37 cellular contexts compared by ENCODE assay signal in the genomic region with DNA sequence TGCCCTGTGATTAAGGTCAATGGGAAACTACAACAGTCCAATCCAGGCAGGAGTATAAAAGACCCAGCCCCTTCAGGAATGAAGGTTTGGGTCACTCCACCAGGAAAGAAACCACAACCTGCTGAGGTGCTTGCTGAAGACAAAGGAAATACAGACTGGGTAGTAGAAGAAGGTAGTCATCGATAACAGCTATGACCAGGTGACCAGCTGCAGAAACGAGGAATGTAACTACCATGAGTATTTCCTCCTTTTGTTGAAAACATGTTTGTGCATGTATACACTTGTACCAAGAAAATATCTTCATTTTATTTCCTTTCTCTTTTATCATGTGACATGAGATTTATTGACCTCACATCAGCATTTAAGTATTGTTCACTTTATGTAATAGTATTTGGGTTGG.
A peak's percentile ranks its signal among the peaks of the same experiment; 100 is the strongest.
DNase-seq lines count a peak whose midpoint lies in the region; ATAC-seq, FAIRE-seq and TF ChIP-seq lines count a peak whose summit lies in the region.
"Had no signal": no experiment of that assay in that cellular context is flagged by ENCODE, and none has a peak within 500 bp of the region (broad histone marks: within the 10 kb centered on the region; RNA-seq: fewer than 3 reads in every experiment).

No MANE protein-coding gene starts in this region.

- TF ChIP-seq CTCF in astrocyte (IDR thresholded peaks at IDR 0.05; ENCODE audit: insufficient read depth, low read depth, low read length) = no peak
- TF ChIP-seq CTCF in bronchial epithelial cell (IDR thresholded peaks at IDR 0.05; ENCODE audit: insufficient read depth, low read length, severe bottlenecking) = no peak
- no peak for TF ChIP-seq CTCF in epithelial cell of esophagus (IDR thresholded peaks at IDR 0.05; ENCODE audit: insufficient read depth, low read depth, low read length, missing control alignments)
- no peak for TF ChIP-seq CTCF in foreskin keratinocyte (conservative IDR thresholded peaks at IDR 0.05)

- H3K36me3 Mint-ChIP-seq in astrocyte (ENCODE audit: low read depth, unreplicated experiment) = no peaks in the 10 kb centered on the region
- H3K36me3 Mint-ChIP-seq in activated T-helper 2 cell treated with anti-CD3 and anti-CD28 coated beads, Interferon-gamma antibody, Interleukin-2, Interleukin-4, amounts not matched to agents 10 μg/mL and 5 μg/mL and 100 μg/mL, durations not matched to agents 14 hours and 24 hours and 36 hours (ENCODE audit: low read depth) = no peaks in the 10 kb centered on the region
- H3K36me3 Mint-ChIP-seq: CD14-positive monocyte; CD4-positive, alpha-beta memory T cell; CD4-positive, CD25-positive, alpha-beta regulatory T cell; CD8-positive, alpha-beta memory T cell; CD8-positive, alpha-beta T cell had no signal

- no peak overlapping the region for H3K27ac ChIP-seq in astrocyte (ENCODE audit: low read depth, low read length)
- no peak overlapping the region for H3K27ac ChIP-seq in foreskin keratinocyte
- H3K27ac ChIP-seq: 22Rv1; A549; BLaER1; BLaER1 treated with 17β-estradiol and CSF1 and Interleukin-3, amounts not matched to agents 10 nM and 100 nM; C4-2B had no signal

- intact Hi-C loops in activated T-helper 2 cell treated with anti-CD3 and anti-CD28 coated beads, Interferon-gamma antibody, Interleukin-2, Interleukin-4, amounts not matched to agents 10 μg/mL and 5 μg/mL and 100 μg/mL, durations not matched to agents 14 hours and 24 hours and 36 hours (cut with micrococcal nuclease) = no loop called here

- H3K4me3 Mint-ChIP-seq in astrocyte (ENCODE audit: unreplicated experiment) = no peak overlapping the region
- no peak overlapping the region for H3K4me3 Mint-ChIP-seq in activated T-helper 2 cell treated with anti-CD3 and anti-CD28 coated beads, Interferon-gamma antibody, Interleukin-2, Interleukin-4, amounts not matched to agents 10 μg/mL and 5 μg/mL and 100 μg/mL, durations not matched to agents 14 hours and 24 hours and 36 hours (ENCODE audit: low read depth)
- H3K4me3 Mint-ChIP-seq: B cell; CD14-positive monocyte; CD4-positive, alpha-beta memory T cell; CD4-positive, alpha-beta T cell; CD4-positive, CD25-positive, alpha-beta regulatory T cell; CD8-positive, alpha-beta memory T cell; CD8-positive, alpha-beta T cell had no signal

- H3K27ac Mint-ChIP-seq in astrocyte (ENCODE audit: unreplicated experiment) = no peak overlapping the region
- no peak overlapping the region for H3K27ac Mint-ChIP-seq in activated T-helper 2 cell treated with anti-CD3 and anti-CD28 coated beads, Interferon-gamma antibody, Interleukin-2, Interleukin-4, amounts not matched to agents 10 μg/mL and 5 μg/mL and 100 μg/mL, durations not matched to agents 14 hours and 24 hours and 36 hours
- H3K27ac Mint-ChIP-seq: B cell; CD14-positive monocyte; CD4-positive, alpha-beta memory T cell; CD4-positive, alpha-beta T cell; CD4-positive, CD25-positive, alpha-beta regulatory T cell; CD8-positive, alpha-beta memory T cell; CD8-positive, alpha-beta T cell had no signal

- no peak overlapping the region for H3K4me3 ChIP-seq in astrocyte (ENCODE audit: insufficient read depth, low read depth, low read length)
- no peak overlapping the region for H3K4me3 ChIP-seq in bronchial epithelial cell (ENCODE audit: low read depth, low read length)
- no peak overlapping the region for H3K4me3 ChIP-seq in epithelial cell of esophagus (ENCODE audit: low read length)
- H3K4me3 ChIP-seq: A549; BLaER1; BLaER1 treated with 17β-estradiol and CSF1 and Interleukin-3, amounts not matched to agents 10 nM and 100 nM had no signal

- H4K20me1 ChIP-seq in astrocyte (ENCODE audit: insufficient read depth, low read length) = no peaks in the 10 kb centered on the region
- H4K20me1 ChIP-seq: BLaER1; BLaER1 treated with 17β-estradiol and CSF1 and Interleukin-3, amounts not matched to agents 10 nM and 100 nM had no signal

- DNase-seq in astrocyte (ENCODE audit: low read depth) (no peak), bronchial epithelial cell (ENCODE audit: low read depth) (peak; percentile 72), epithelial cell of esophagus (ENCODE audit: low read depth) (peak; percentile 42), foreskin keratinocyte (peak; percentile 20 to 57), D341Med (ENCODE audit: low spot score) (no peak)
- no peak for DNase-seq in activated T-helper 2 cell treated with anti-CD3 and anti-CD28 coated beads, Interferon-gamma antibody, Interleukin-2, Interleukin-4, amounts not matched to agents 10 μg/mL and 5 μg/mL and 100 μg/mL, durations not matched to agents 14 hours and 24 hours and 36 hours (ENCODE audit: low spot score)
- DNase-seq: 8988T; ACHN; AML-193; BE2C; C1 segment of cervical spinal cord; Caco-2; Calu3; CD4-positive, alpha-beta memory T cell; CD4-positive, alpha-beta T cell; CD4-positive, CD25-positive, alpha-beta regulatory T cell; CD8-positive, alpha-beta memory T cell; CD8-positive, alpha-beta T cell; COR-L47; DMS 273 treated with DMSO at 0.1 percent for 48 hours; DMS153; DMS53; DMS79; DMS79 treated with DMSO at 0.1 percent for 48 hours; DND-41; EL had no signal

- H3K27me3 ChIP-seq in astrocyte (ENCODE audit: insufficient read depth, low read length) = no peaks in the 10 kb centered on the region
- no peaks in the 10 kb centered on the region for H3K27me3 ChIP-seq in bronchial epithelial cell (ENCODE audit: control insufficient read depth, insufficient read depth, low read length)
- H3K27me3 ChIP-seq in foreskin keratinocyte = no peaks in the 10 kb centered on the region
- H3K27me3 ChIP-seq: BE2C; BLaER1; BLaER1 treated with 17β-estradiol and CSF1 and Interleukin-3, amounts not matched to agents 10 nM and 100 nM had no signal

- H3K36me3 ChIP-seq in astrocyte (ENCODE audit: insufficient read depth, low read length) (no peaks in the 10 kb centered on the region), bronchial epithelial cell (ENCODE audit: control insufficient read depth, insufficient read depth, low read length) (no peaks in the 10 kb centered on the region)
- H3K36me3 ChIP-seq: BE2C; BLaER1; BLaER1 treated with 17β-estradiol and CSF1 and Interleukin-3, amounts not matched to agents 10 nM and 100 nM had no signal

- no peaks in the 10 kb centered on the region for H3K4me1 Mint-ChIP-seq in astrocyte (ENCODE audit: low read depth, unreplicated experiment)
- H3K4me1 Mint-ChIP-seq in activated T-helper 2 cell treated with anti-CD3 and anti-CD28 coated beads, Interferon-gamma antibody, Interleukin-2, Interleukin-4, amounts not matched to agents 10 μg/mL and 5 μg/mL and 100 μg/mL, durations not matched to agents 14 hours and 24 hours and 36 hours (ENCODE audit: low read depth) = no peaks in the 10 kb centered on the region
- H3K4me1 Mint-ChIP-seq: B cell; CD14-positive monocyte; CD4-positive, alpha-beta memory T cell; CD4-positive, CD25-positive, alpha-beta regulatory T cell; CD8-positive, alpha-beta memory T cell had no signal

- H3K79me2 ChIP-seq in astrocyte (ENCODE audit: insufficient read depth, low read length) = no peaks in the 10 kb centered on the region

- H3K4me2 ChIP-seq in astrocyte (ENCODE audit: low read length) = no peak overlapping the region
- H3K4me2 ChIP-seq: A549; BLaER1; BLaER1 treated with 17β-estradiol and CSF1 and Interleukin-3, amounts not matched to agents 10 nM and 100 nM had no signal

- ATAC-seq in foreskin keratinocyte (no peak), HG02885 (IDR thresholded peaks at IDR 0.05; ENCODE audit: poor library complexity, unreplicated experiment) (no peak), GM21737 (IDR thresholded peaks at IDR 0.05; ENCODE audit: unreplicated experiment) (no peak)
- ATAC-seq: A549; CD8-positive, alpha-beta T cell had no signal

- peak; percentile 23 for FAIRE-seq in astrocyte (lab: Jason Lieb, UNC)
- no peak for FAIRE-seq in bronchial epithelial cell (lab: Jason Lieb, UNC)
- FAIRE-seq: A204.1, A549, D721Med had no signal

- H3K9me3 ChIP-seq in astrocyte (ENCODE audit: insufficient read depth, low read depth, low read length) = no peaks in the 10 kb centered on the region
- H3K9me3 ChIP-seq: A549; BE2C; BLaER1; BLaER1 treated with 17β-estradiol and CSF1 and Interleukin-3, amounts not matched to agents 10 nM and 100 nM; Caco-2 had no signal

- H2AFZ ChIP-seq in astrocyte (ENCODE audit: low read depth, low read length) = no peak overlapping the region

- H3K9ac ChIP-seq in astrocyte (ENCODE audit: low read length) = no peak overlapping the region
- H3K9ac ChIP-seq: BLaER1; BLaER1 treated with 17β-estradiol and CSF1 and Interleukin-3, amounts not matched to agents 10 nM and 100 nM had no signal

- H3K9me3 Mint-ChIP-seq in astrocyte (ENCODE audit: unreplicated experiment) = no peaks in the 10 kb centered on the region
- peaks cover 59% of the 10 kb centered on the region for H3K9me3 Mint-ChIP-seq in activated T-helper 2 cell treated with anti-CD3 and anti-CD28 coated beads, Interferon-gamma antibody, Interleukin-2, Interleukin-4, amounts not matched to agents 10 μg/mL and 5 μg/mL and 100 μg/mL, durations not matched to agents 14 hours and 24 hours and 36 hours

- no peaks in the 10 kb centered on the region for H3K27me3 Mint-ChIP-seq in astrocyte (ENCODE audit: low read depth, unreplicated experiment)
- no peaks in the 10 kb centered on the region for H3K27me3 Mint-ChIP-seq in activated T-helper 2 cell treated with anti-CD3 and anti-CD28 coated beads, Interferon-gamma antibody, Interleukin-2, Interleukin-4, amounts not matched to agents 10 μg/mL and 5 μg/mL and 100 μg/mL, durations not matched to agents 14 hours and 24 hours and 36 hours (ENCODE audit: low read depth)
- H3K27me3 Mint-ChIP-seq: B cell; CD4-positive, alpha-beta memory T cell; CD4-positive, alpha-beta T cell; CD4-positive, CD25-positive, alpha-beta regulatory T cell; CD8-positive, alpha-beta memory T cell had no signal

- H3K4me1 ChIP-seq in astrocyte (ENCODE audit: insufficient read depth, low read length) = no peaks in the 10 kb centered on the region
- H3K4me1 ChIP-seq in foreskin keratinocyte = no peaks in the 10 kb centered on the region
- H3K4me1 ChIP-seq: A549; BE2C; BLaER1; BLaER1 treated with 17β-estradiol and CSF1 and Interleukin-3, amounts not matched to agents 10 nM and 100 nM; Caco-2 had no signal

Comparison
In these comparisons a context has a peak if more than half of its experiments do, and no peak if none do; other contexts are left out.
1. DNase-seq: peak in bronchial epithelial cell (single experiment), epithelial cell of esophagus (single experiment) and foreskin keratinocyte (2 of 2); none in astrocyte (single experiment), D341Med (single experiment) and activated T-helper 2 cell treated with anti-CD3 and anti-CD28 coated beads, Interferon-gamma antibody, Interleukin-2, Interleukin-4, amounts not matched to agents 10 μg/mL and 5 μg/mL and 100 μg/mL, durations not matched to agents 14 hours and 24 hours and 36 hours (single experiment).